In genomic region chr2:208545398-208546042, GRCh38 we compare ENCODE assay signal across 20 cellular contexts.
A peak's percentile ranks its signal among the peaks of the same experiment; 100 is the strongest.
DNase-seq lines count a peak whose midpoint lies in the region; FAIRE-seq and TF ChIP-seq lines count a peak whose summit lies in the region.
"Had no signal": no experiment of that assay in that cellular context is flagged by ENCODE, and none has a peak within 500 bp of the region (broad histone marks: within the 10 kb centered on the region; RNA-seq: fewer than 3 reads in every experiment).

No MANE protein-coding gene starts in this region.

- peak overlapping the region; percentile 69 to 75 for H3K4me3 ChIP-seq in kidney (ENCODE audit: low read length in 2 of 2)
- H3K4me3 ChIP-seq: body of pancreas, dorsolateral prefrontal cortex, lower lobe of right lung, thoracic aorta had no signal

- DNase-seq in Calu3 (peak; percentile 29), NCI-H1417 (lab: John Stamatoyannopoulos, UW) (peak; percentile 53 to 94 (median 76)), NCI-H748 treated with DMSO at 0.1 percent for 48 hours (lab: John Stamatoyannopoulos, UW) (peak; percentile 88), kidney (peak; percentile 34), HK-2 (ENCODE audit: unreplicated experiment) (no peak), GM19240 (ENCODE audit: insufficient read length, low spot score) (no peak), D341Med (ENCODE audit: low spot score) (no peak)
- no peak for DNase-seq in activated naive CD4-positive, alpha-beta T cell treated with anti-CD3 and anti-CD28 coated beads, Interleukin-2, amount 10 ng/mL, durations not matched to agents 7 days and 5 days
- DNase-seq: activated CD4-positive, CD25-positive, alpha-beta regulatory T cell treated with anti-CD3 and anti-CD28 coated beads, Interleukin-2, amount 50 U/mL, for 72 hours; activated naive CD4-positive, alpha-beta T cell treated with anti-CD3 and anti-CD28 coated beads, Interleukin-2, amount 50 U/mL, for 16 hours; dorsolateral prefrontal cortex; hippocampal formation; lower lobe of right lung; NCI-H526 treated with DMSO at 0.1 percent for 48 hours; nephron progenitor cell had no signal

- H3K36me3 ChIP-seq in kidney (ENCODE audit: control insufficient read depth in 1 of 2, insufficient read depth in 2 of 2, low read length in 2 of 2): no peaks in the 10 kb centered on the region
- H3K36me3 ChIP-seq: lower lobe of right lung, thoracic aorta had no signal

- H3K4me1 Mint-ChIP-seq in Calu3 (ENCODE audit: low read depth, unreplicated experiment): peaks cover 21% of the 10 kb centered on the region
- H3K4me1 Mint-ChIP-seq in activated naive CD4-positive, alpha-beta T cell treated with anti-CD3 and anti-CD28 coated beads, Interleukin-2, amount 10 ng/mL, durations not matched to agents 7 days and 5 days: no peaks in the 10 kb centered on the region
- H3K4me1 Mint-ChIP-seq: nephron progenitor cell had no signal

- peak overlapping the region in 1 of 2 donors; percentile 43 for H3K27ac ChIP-seq in kidney (ENCODE audit: low read depth in 2 of 2, low read length in 2 of 2)
- H3K27ac ChIP-seq: body of pancreas, dorsolateral prefrontal cortex, lower lobe of right lung, RWPE1, thoracic aorta had no signal

- no peak for TF ChIP-seq CTCF in Calu3 (IDR thresholded peaks at IDR 0.05; ENCODE audit: unreplicated experiment)
- TF ChIP-seq CTCF in kidney (IDR thresholded peaks at IDR 0.05; ENCODE audit: borderline replicate concordance, extremely low read depth, insufficient read depth): no peak

- no peak overlapping the region for H3K4me3 Mint-ChIP-seq in Calu3 (ENCODE audit: low read depth, unreplicated experiment)
- no peak overlapping the region for H3K4me3 Mint-ChIP-seq in activated naive CD4-positive, alpha-beta T cell treated with anti-CD3 and anti-CD28 coated beads, Interleukin-2, amount 10 ng/mL, durations not matched to agents 7 days and 5 days
- H3K4me3 Mint-ChIP-seq: nephron progenitor cell; T-helper 1 cell treated with Interleukin-12 subunit alpha and Interleukin-12 subunit beta and Interleukin-4 antibody, amounts not matched to agents 30 μg/mL and 1 μg/mL, for 36 hours had no signal

- CTCF ChIA-PET in Calu3 (lab: Charles Lee): interaction anchor here (0.5 kb wide), 1 partner anchor 917 kb away, joined by 3 read pairs; no protein-coding TSS in a partner anchor
- CTCF ChIA-PET in activated naive CD4-positive, alpha-beta T cell treated with anti-CD3 and anti-CD28 coated beads, Interleukin-2, amount 10 ng/mL, durations not matched to agents 7 days and 5 days (lab: Charles Lee): no interaction called here

- intact Hi-C loops in Calu3 (cut with micrococcal nuclease; ENCODE audit: unreplicated experiment): no loop called here
- intact Hi-C loops in kidney (cut with DNase I): no loop called here

- no peaks in the 10 kb centered on the region for H3K27me3 Mint-ChIP-seq in Calu3 (ENCODE audit: unreplicated experiment)
- no peaks in the 10 kb centered on the region for H3K27me3 Mint-ChIP-seq in activated naive CD4-positive, alpha-beta T cell treated with anti-CD3 and anti-CD28 coated beads, Interleukin-2, amount 10 ng/mL, durations not matched to agents 7 days and 5 days

- H3K36me3 Mint-ChIP-seq in Calu3 (ENCODE audit: insufficient read depth, unreplicated experiment): no peaks in the 10 kb centered on the region
- H3K36me3 Mint-ChIP-seq in activated naive CD4-positive, alpha-beta T cell treated with anti-CD3 and anti-CD28 coated beads, Interleukin-2, amount 10 ng/mL, durations not matched to agents 7 days and 5 days: no peaks in the 10 kb centered on the region

- FAIRE-seq in kidney (lab: Jason Lieb, UNC): no peak
- FAIRE-seq: D721Med had no signal

- H3K27ac Mint-ChIP-seq in Calu3 (ENCODE audit: unreplicated experiment): no peak overlapping the region
- H3K27ac Mint-ChIP-seq in activated naive CD4-positive, alpha-beta T cell treated with anti-CD3 and anti-CD28 coated beads, Interleukin-2, amount 10 ng/mL, durations not matched to agents 7 days and 5 days: no peak overlapping the region
- H3K27ac Mint-ChIP-seq: nephron progenitor cell; T-helper 1 cell treated with Interleukin-12 subunit alpha and Interleukin-12 subunit beta and Interleukin-4 antibody, amounts not matched to agents 30 μg/mL and 1 μg/mL, for 36 hours had no signal

- H3K4me1 ChIP-seq in kidney (ENCODE audit: control insufficient read depth in 1 of 2, insufficient read depth in 1 of 2, low read depth in 1 of 2, low read length in 2 of 2): peaks cover 3 to 4% of the 10 kb centered on the region in 2 donors
- H3K4me1 ChIP-seq: body of pancreas, lower lobe of right lung had no signal

- peak overlapping the region in 1 of 2 donors; percentile 38 for H3K9ac ChIP-seq in kidney (ENCODE audit: low read length in 2 of 2)

- no peaks in the 10 kb centered on the region for H3K9me3 ChIP-seq in kidney (ENCODE audit: control insufficient read depth in 1 of 2, low read length in 2 of 2)
- H3K9me3 ChIP-seq: body of pancreas, lower lobe of right lung, thoracic aorta had no signal

- no TSS peak for BruUV-seq in Calu3 (replicated peaks; lab: Mats Ljungman, UMichigan)

- no peaks in the 10 kb centered on the region for H3K9me3 Mint-ChIP-seq in Calu3 (ENCODE audit: low read depth, unreplicated experiment)
- H3K9me3 Mint-ChIP-seq in activated naive CD4-positive, alpha-beta T cell treated with anti-CD3 and anti-CD28 coated beads, Interleukin-2, amount 10 ng/mL, durations not matched to agents 7 days and 5 days: no peaks in the 10 kb centered on the region
- H3K9me3 Mint-ChIP-seq: nephron progenitor cell; T-helper 1 cell treated with Interleukin-12 subunit alpha and Interleukin-12 subunit beta and Interleukin-4 antibody, amounts not matched to agents 30 μg/mL and 1 μg/mL, for 36 hours had no signal

Comparison
In these comparisons a context has a peak if more than half of its experiments do, and no peak if none do; other contexts are left out.
1. DNase-seq: peak in Calu3 (single experiment), NCI-H1417 (3 of 3), NCI-H748 treated with DMSO at 0.1 percent for 48 hours (single experiment) and kidney (single experiment); none in HK-2 (single experiment), GM19240 (single experiment), D341Med (single experiment) and activated naive CD4-positive, alpha-beta T cell treated with anti-CD3 and anti-CD28 coated beads, Interleukin-2, amount 10 ng/mL, durations not matched to agents 7 days and 5 days (single experiment).